Comparison of ENCODE assay signal across 27 cellular contexts in the genomic region with DNA sequence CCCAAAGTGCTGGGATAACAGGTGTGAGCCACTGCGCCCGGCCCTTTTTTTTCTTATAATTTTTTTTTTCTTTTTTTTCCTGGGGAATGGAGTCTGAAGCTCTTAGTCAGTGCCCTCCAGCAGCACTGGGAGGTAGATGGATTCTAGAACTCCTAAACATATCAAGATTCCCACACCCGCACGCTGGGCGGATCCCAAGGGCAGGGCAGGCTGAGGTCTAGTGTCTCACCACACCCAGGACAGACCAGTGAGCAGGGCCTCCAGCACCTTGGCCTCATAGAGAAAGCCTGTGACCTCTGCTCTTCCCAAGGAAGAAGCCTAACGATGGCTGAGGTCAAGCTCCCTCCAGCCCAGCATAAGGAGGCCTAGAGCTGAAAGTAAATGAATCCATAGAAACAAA.
"Had no signal": no experiment of that assay in that cellular context is flagged by ENCODE, and none has a peak within 500 bp of the region (broad histone marks: within the 10 kb centered on the region; RNA-seq: fewer than 3 reads in every experiment).

No MANE protein-coding gene starts in this region.

- H3K9me3 ChIP-seq: colonic mucosa, gastrocnemius medialis, left ventricle myocardium inferior, ovary, sigmoid colon, thyroid gland had no signal

- H3K27me3 Mint-ChIP-seq: activated CD4-positive, alpha-beta memory T cell treated with anti-CD3 and anti-CD28 coated beads, Interleukin-2, amount 10 ng/mL, durations not matched to agents 7 days and 5 days; activated CD4-positive, alpha-beta T cell treated with anti-CD3 and anti-CD28 coated beads, Interleukin-2, amount 10 ng/mL, durations not matched to agents 7 days and 5 days; naive B cell; progenitor cell of endocrine pancreas; stimulated activated naive CD8-positive, alpha-beta T cell treated with anti-CD3 and anti-CD28 coated beads, Interleukin-15, amount 100 ng/mL, for 72 hours had no signal

- H3K9me3 Mint-ChIP-seq: activated CD4-positive, alpha-beta memory T cell treated with anti-CD3 and anti-CD28 coated beads, Interleukin-2, amount 10 ng/mL, durations not matched to agents 7 days and 5 days; activated CD4-positive, alpha-beta T cell treated with anti-CD3 and anti-CD28 coated beads, Interleukin-2, amount 10 ng/mL, durations not matched to agents 7 days and 5 days; activated naive CD4-positive, alpha-beta T cell treated with anti-CD3 and anti-CD28 coated beads, Interleukin-2, amount 50 U/mL, for 72 hours; naive B cell; stimulated activated effector memory CD8-positive, alpha-beta T cell treated with anti-CD3 and anti-CD28 coated beads, Interleukin-12 subunit alpha, Interleukin-12 subunit beta, amount 100 ng/mL, for 72 hours; stimulated activated naive CD8-positive, alpha-beta T cell treated with anti-CD3 and anti-CD28 coated beads, Interleukin-15, amount 100 ng/mL, for 72 hours; WTC11 had no signal

- H3K4me3 ChIP-seq: colonic mucosa, dorsolateral prefrontal cortex, gastrocnemius medialis, left ventricle myocardium inferior, lung, ovary, sigmoid colon, thyroid gland had no signal

- H3K27me3 ChIP-seq: colonic mucosa, dorsolateral prefrontal cortex, gastrocnemius medialis, ovary, sigmoid colon, thyroid gland had no signal

- ATAC-seq: activated naive CD4-positive, alpha-beta T cell treated with anti-CD3 and anti-CD28 coated beads, Interleukin-2, amount 50 U/mL, for 72 hours; gastrocnemius medialis; stimulated activated effector memory CD8-positive, alpha-beta T cell treated with anti-CD3 and anti-CD28 coated beads, Interleukin-12 subunit alpha, Interleukin-12 subunit beta, amount 100 ng/mL, for 72 hours; stimulated activated naive CD8-positive, alpha-beta T cell treated with anti-CD3 and anti-CD28 coated beads, Interleukin-15, amount 100 ng/mL, for 72 hours; WTC11 had no signal

- H3K27ac Mint-ChIP-seq: activated CD4-positive, alpha-beta memory T cell treated with anti-CD3 and anti-CD28 coated beads, Interleukin-2, amount 10 ng/mL, durations not matched to agents 7 days and 5 days; activated CD4-positive, alpha-beta T cell treated with anti-CD3 and anti-CD28 coated beads, Interleukin-2, amount 10 ng/mL, durations not matched to agents 7 days and 5 days; activated naive CD4-positive, alpha-beta T cell treated with anti-CD3 and anti-CD28 coated beads, Interleukin-2, amount 50 U/mL, for 72 hours; progenitor cell of endocrine pancreas; stimulated activated effector memory CD8-positive, alpha-beta T cell treated with anti-CD3 and anti-CD28 coated beads, Interleukin-12 subunit alpha, Interleukin-12 subunit beta, amount 100 ng/mL, for 72 hours; stimulated activated naive CD8-positive, alpha-beta T cell treated with anti-CD3 and anti-CD28 coated beads, Interleukin-15, amount 100 ng/mL, for 72 hours; WTC11 had no signal

- H3K36me3 ChIP-seq: colonic mucosa, gastrocnemius medialis, left ventricle myocardium inferior, ovary, sigmoid colon, thyroid gland had no signal

- DNase-seq: activated CD4-positive, alpha-beta memory T cell treated with anti-CD3 and anti-CD28 coated beads, Interleukin-2, amount 10 ng/mL, durations not matched to agents 7 days and 5 days; activated CD4-positive, alpha-beta T cell treated with anti-CD3 and anti-CD28 coated beads for 1 hour; activated CD4-positive, alpha-beta T cell treated with anti-CD3 and anti-CD28 coated beads, Interleukin-2, amount 10 ng/mL, durations not matched to agents 7 days and 5 days; activated naive CD4-positive, alpha-beta T cell; activated T-cell treated with anti-CD3 and anti-CD28 coated beads, Interleukin-2, amount 50 U/mL, for 48 hours; cerebellar nuclear complex; colonic mucosa; dorsolateral prefrontal cortex; effector memory CD4-positive, alpha-beta T cell; gastrocnemius medialis; glutamatergic neuron; islet precursor cell; left ventricle myocardium inferior; naive B cell; ovary; sigmoid colon; small intestine; stimulated activated CD4-positive, alpha-beta T cell treated with anti-CD3 and anti-CD28 coated beads, Interleukin-4, amount 100 ng/mL, for 24 hours; stimulated activated naive CD8-positive, alpha-beta T cell treated with anti-CD3 and anti-CD28 coated beads, Interleukin-15, amount 100 ng/mL, for 72 hours; substantia nigra; T-helper 2 cell; thyroid gland had no signal

- H3K36me3 Mint-ChIP-seq: activated naive CD4-positive, alpha-beta T cell treated with anti-CD3 and anti-CD28 coated beads, Interleukin-2, amount 50 U/mL, for 72 hours; naive B cell; stimulated activated effector memory CD8-positive, alpha-beta T cell treated with anti-CD3 and anti-CD28 coated beads, Interleukin-12 subunit alpha, Interleukin-12 subunit beta, amount 100 ng/mL, for 72 hours; WTC11 had no signal

- H3K4me3 Mint-ChIP-seq: activated CD4-positive, alpha-beta memory T cell treated with anti-CD3 and anti-CD28 coated beads, Interleukin-2, amount 10 ng/mL, durations not matched to agents 7 days and 5 days; activated CD4-positive, alpha-beta T cell treated with anti-CD3 and anti-CD28 coated beads, Interleukin-2, amount 10 ng/mL, durations not matched to agents 7 days and 5 days; naive B cell; stimulated activated effector memory CD8-positive, alpha-beta T cell treated with anti-CD3 and anti-CD28 coated beads, Interleukin-12 subunit alpha, Interleukin-12 subunit beta, amount 100 ng/mL, for 72 hours; stimulated activated naive CD8-positive, alpha-beta T cell treated with anti-CD3 and anti-CD28 coated beads, Interleukin-15, amount 100 ng/mL, for 72 hours; WTC11 had no signal

- H3K27ac ChIP-seq: colonic mucosa, gastrocnemius medialis, left ventricle myocardium inferior, ovary, sigmoid colon, thyroid gland had no signal
